Comparison of ENCODE assay signal across 8 cellular contexts in the genomic region with DNA sequence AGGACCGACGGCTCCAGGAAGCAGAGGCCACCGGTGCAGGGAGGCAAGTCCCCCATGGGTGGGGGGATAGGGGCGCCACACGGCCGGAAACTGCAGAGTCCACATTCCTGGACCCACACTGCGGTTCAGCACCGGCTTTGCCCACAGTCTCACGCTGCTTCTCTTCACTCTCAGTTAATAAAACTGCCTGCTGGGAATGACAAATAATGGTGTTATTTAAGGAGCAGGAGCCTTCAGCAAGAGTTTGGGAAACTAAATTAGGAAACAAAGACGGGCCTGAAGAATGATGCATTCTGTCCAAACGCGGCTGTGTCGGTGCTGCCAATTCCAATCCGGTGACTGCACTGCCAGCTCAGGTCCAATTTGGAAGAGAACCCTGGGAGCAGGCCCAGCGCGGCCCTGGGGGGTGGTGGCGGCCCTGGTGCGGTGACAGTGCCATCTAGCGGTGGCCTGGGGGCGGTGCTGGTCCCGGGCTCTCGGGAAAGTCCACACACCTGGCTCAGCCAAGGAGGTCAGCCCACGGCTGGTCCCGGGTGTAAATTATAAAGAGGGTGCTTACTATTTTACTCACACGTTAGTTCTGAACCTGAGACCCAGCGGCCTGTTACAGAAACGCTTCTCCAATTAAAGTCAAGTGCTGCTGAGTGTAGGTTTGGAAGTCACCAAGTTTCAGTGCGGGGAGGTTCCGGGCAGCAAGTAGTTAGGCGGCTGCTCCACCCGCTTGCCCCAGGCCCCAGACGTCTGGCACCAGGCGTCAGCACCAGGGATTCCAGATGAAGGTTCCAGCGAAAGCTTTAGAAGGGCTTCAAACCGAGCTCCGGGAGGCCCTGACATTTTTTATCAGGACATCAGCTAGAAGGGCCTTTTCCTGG.
DNase-seq lines count a peak whose midpoint lies in the region; ATAC-seq and TF ChIP-seq lines count a peak whose summit lies in the region.

No MANE protein-coding gene starts in this region.

- H3K4me1 Mint-ChIP-seq in activated naive CD8-positive, alpha-beta T cell treated with anti-CD3 and anti-CD28 coated beads for 36 hours, result no peaks in the 10 kb centered on the region

- no peak overlapping the region for H3K4ac ChIP-seq in trophoblast cell (ENCODE audit: low read depth, low read length)

- H3K18ac ChIP-seq in trophoblast cell (ENCODE audit: low read length), result no peak overlapping the region

- peak overlapping the region; percentile 75 for H2AFZ ChIP-seq in trophoblast cell (ENCODE audit: insufficient read depth, low read length, poor library complexity)

- no peak overlapping the region for H3K23ac ChIP-seq in trophoblast cell (ENCODE audit: low read length)

- H3K4me1 ChIP-seq in RWPE2 (ENCODE audit: insufficient read depth, poor library complexity, severe bottlenecking), result no peaks in the 10 kb centered on the region
- H3K4me1 ChIP-seq in trophoblast cell (ENCODE audit: control insufficient read depth in 1 of 2, insufficient read depth in 2 of 2, low read length in 2 of 2), result peaks cover 19 to 24% of the 10 kb centered on the region in 2 experiments
- peaks cover 3 to 32% (median 23%) of the 10 kb centered on the region in 4 donors for H3K4me1 ChIP-seq in tibial artery

- H3K27me3 Mint-ChIP-seq in activated naive CD8-positive, alpha-beta T cell treated with anti-CD3 and anti-CD28 coated beads for 36 hours, result peaks cover 18% of the 10 kb centered on the region

- DNase-seq in AG20443 (ENCODE audit: low spot score), result peak; percentile 99
- no peak for DNase-seq in RWPE2 (ENCODE audit: low spot score)
- peak; percentile 45 for DNase-seq in activated naive CD8-positive, alpha-beta T cell treated with anti-CD3 and anti-CD28 coated beads for 36 hours
- DNase-seq in Right ventricle myocardium inferior (ENCODE audit: missing footprints), result peak; percentile 88
- peak; percentile 94 to 95 for DNase-seq in trophoblast cell
- peak; percentile 93 to 97 for DNase-seq in tibial artery

- peak; percentile 96 for ATAC-seq in GM19035 (IDR thresholded peaks at IDR 0.05; ENCODE audit: unreplicated experiment)
- peak; percentile 96 for ATAC-seq in HG03342 (IDR thresholded peaks at IDR 0.05; ENCODE audit: unreplicated experiment)
- ATAC-seq in RWPE2 (ENCODE audit: low read depth), result peak; percentile 91
- ATAC-seq in Right ventricle myocardium inferior, result peak; percentile 94

- peak overlapping the region; percentile 99 for H4K91ac ChIP-seq in trophoblast cell (ENCODE audit: low read depth, low read length)

- H3K27me3 ChIP-seq in RWPE2 (ENCODE audit: insufficient read depth, poor library complexity, severe bottlenecking), result no peaks in the 10 kb centered on the region
- no peaks in the 10 kb centered on the region for H3K27me3 ChIP-seq in trophoblast cell (ENCODE audit: insufficient read depth, low read length)
- no peaks in the 10 kb centered on the region for H3K27me3 ChIP-seq in tibial artery

- H3K79me2 ChIP-seq in trophoblast cell (ENCODE audit: control insufficient read depth, insufficient read depth, low read length, poor library complexity), result peaks cover 6% of the 10 kb centered on the region

- no peaks in the 10 kb centered on the region for H3K9me3 Mint-ChIP-seq in activated naive CD8-positive, alpha-beta T cell treated with anti-CD3 and anti-CD28 coated beads for 36 hours

- peak overlapping the region; percentile 97 for H2BK120ac ChIP-seq in trophoblast cell (ENCODE audit: insufficient read depth, low read length, poor library complexity)

- peaks cover 37% of the 10 kb centered on the region for H3K79me1 ChIP-seq in trophoblast cell (ENCODE audit: low read length)

- intact Hi-C loops in Right ventricle myocardium inferior (cut with DNase I) (loop anchor here (10.0 kb wide), 1 partner anchor 963 kb away; no protein-coding TSS in a partner anchor), tibial artery (cut with DNase I; ENCODE audit: low total_unique reads) (loop anchor here (5.0 kb wide), 2 partner anchors 170 to 225 kb away; no protein-coding TSS in a partner anchor)

- no peaks in the 10 kb centered on the region for H3K36me3 Mint-ChIP-seq in activated naive CD8-positive, alpha-beta T cell treated with anti-CD3 and anti-CD28 coated beads for 36 hours

- H2BK12ac ChIP-seq in trophoblast cell (ENCODE audit: low read length), result peak overlapping the region; percentile 84

- peak; percentile 98 for TF ChIP-seq CTCF in RWPE2 (IDR thresholded peaks at IDR 0.05; ENCODE audit: poor library complexity, severe bottlenecking)
- peak; percentile 97 to 98 for TF ChIP-seq CTCF in tibial artery (IDR thresholded peaks at IDR 0.05)

- H3K36me3 ChIP-seq in RWPE2 (ENCODE audit: low read depth), result no peaks in the 10 kb centered on the region
- no peaks in the 10 kb centered on the region for H3K36me3 ChIP-seq in trophoblast cell (ENCODE audit: control insufficient read depth in 1 of 2, insufficient read depth in 2 of 2, low read length in 2 of 2)
- no peaks in the 10 kb centered on the region for H3K36me3 ChIP-seq in tibial artery

- H3K27ac ChIP-seq in RWPE2 (ENCODE audit: poor library complexity, severe bottlenecking), result peak overlapping the region; percentile 10
- peak overlapping the region; percentile 88 for H3K27ac ChIP-seq in trophoblast cell (ENCODE audit: low read depth, low read length)
- H3K27ac ChIP-seq in tibial artery, result peak overlapping the region; percentile 88 to 97

- H2BK5ac ChIP-seq in trophoblast cell (ENCODE audit: low read depth, low read length, poor library complexity), result peak overlapping the region; percentile 80

- H3K27ac Mint-ChIP-seq in activated naive CD8-positive, alpha-beta T cell treated with anti-CD3 and anti-CD28 coated beads for 36 hours, result no peak overlapping the region

- H3K9me3 ChIP-seq in RWPE2 (ENCODE audit: severe bottlenecking) (no peaks in the 10 kb centered on the region), trophoblast cell (ENCODE audit: insufficient read depth, low read depth, low read length) (no peaks in the 10 kb centered on the region), tibial artery (no peaks in the 10 kb centered on the region)

- H3K4me3 ChIP-seq in RWPE2 (ENCODE audit: severe bottlenecking) (no peak overlapping the region), trophoblast cell (ENCODE audit: low read depth, low read length) (no peak overlapping the region), tibial artery (peak overlapping the region; percentile 13 to 30)

- H3K4me2 ChIP-seq in trophoblast cell (ENCODE audit: low read length), result peak overlapping the region; percentile 41

- no peak overlapping the region for H3K4me3 Mint-ChIP-seq in activated naive CD8-positive, alpha-beta T cell treated with anti-CD3 and anti-CD28 coated beads for 36 hours

- H3K9ac ChIP-seq in trophoblast cell (ENCODE audit: low read length), result no peak overlapping the region

- no peak overlapping the region for H3K14ac ChIP-seq in trophoblast cell (ENCODE audit: low read length)

- WGBS in trophoblast cell (ENCODE audit: extremely low coverage, insufficient coverage, insufficient read length), result no CpG with 5 or more reads among the region's 36 CpGs

- peak overlapping the region; percentile 72 for H4K8ac ChIP-seq in trophoblast cell (ENCODE audit: low read depth, low read length)

- H4K12ac ChIP-seq in trophoblast cell (ENCODE audit: low read depth, low read length), result peak overlapping the region; percentile 3

- peak overlapping the region; percentile 55 for H2AK5ac ChIP-seq in trophoblast cell (ENCODE audit: low read length)

Comparison
In these comparisons a context has a peak if more than half of its experiments do, and no peak if none do; other contexts are left out.
1. H3K27ac ChIP-seq: peak in every context shown above with its lines; median percentile 92 in tibial artery; 88 in trophoblast cell; 10 in RWPE2.
2. H3K4me3 ChIP-seq: peak in tibial artery (2 of 2); none in RWPE2 (single experiment) and trophoblast cell (single experiment).
3. Peak in every context shown above with its lines, with median percentiles within 50 percentile points of each other: ATAC-seq.